In the genomic region with DNA sequence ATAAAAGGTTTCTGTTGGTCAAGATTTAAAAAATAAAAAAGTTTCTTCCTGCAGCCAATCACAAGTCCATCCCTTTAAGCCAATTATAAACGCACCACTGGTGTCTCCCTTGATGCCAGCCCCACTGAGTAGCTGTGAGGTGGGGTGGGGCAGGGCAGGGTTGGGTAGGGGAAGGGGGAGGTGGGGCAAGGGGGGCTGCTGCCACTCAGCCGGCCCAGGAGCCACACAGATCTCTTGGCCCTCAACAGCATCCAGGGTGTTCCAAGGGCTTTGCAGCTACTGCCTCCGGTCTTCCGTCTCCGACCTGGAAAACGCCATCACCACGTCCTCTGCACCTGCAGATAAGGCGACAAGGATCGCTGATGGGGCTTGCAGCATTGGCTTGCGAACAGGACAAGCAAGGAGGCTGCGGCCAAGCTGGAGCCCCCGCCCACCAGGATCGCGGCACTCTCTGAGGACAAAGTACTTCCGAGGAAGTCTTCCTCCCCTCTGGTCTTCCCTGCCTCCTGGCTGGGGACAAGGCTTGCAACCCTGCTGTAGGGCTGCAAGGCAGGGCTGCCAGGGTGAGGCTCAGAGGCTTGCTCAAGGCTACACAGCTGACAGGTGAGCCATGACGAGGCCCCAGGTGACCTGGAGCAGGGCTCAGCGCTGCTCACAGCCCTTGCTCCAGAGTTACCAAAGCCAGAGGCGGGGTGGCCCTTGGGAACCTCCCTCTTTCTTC, we compare ENCODE assay signal across 12 cellular contexts. TPM values are rescaled to one million over a fixed set of nuclear protein-coding genes. Genes with fewer than 3 reads are reported as not detected.
DNase-seq lines count a peak whose midpoint lies in the region; ATAC-seq and TF ChIP-seq lines count a peak whose summit lies in the region.
"Had no signal": no experiment of that assay in that cellular context is flagged by ENCODE, and none has a peak within 500 bp of the region (broad histone marks: within the 10 kb centered on the region; RNA-seq: fewer than 3 reads in every experiment).

No MANE protein-coding gene starts in this region.

- H3K9me3 ChIP-seq in thymus (ENCODE audit: control insufficient read depth) (peaks cover 4% of the 10 kb centered on the region), right atrium auricular region (no peaks in the 10 kb centered on the region), right cardiac atrium (ENCODE audit: control insufficient read depth, low read length) (no peaks in the 10 kb centered on the region)

- H3K4me1 ChIP-seq in thymus (ENCODE audit: control insufficient read depth, insufficient read depth, low read length) = peaks cover 32% of the 10 kb centered on the region
- H3K4me1 ChIP-seq in right atrium auricular region = peaks cover 0 to 19% of the 10 kb centered on the region in 2 donors
- H3K4me1 ChIP-seq in right cardiac atrium (ENCODE audit: control insufficient read depth, insufficient read depth, low read length) = no peaks in the 10 kb centered on the region

- H3K27ac ChIP-seq in thymus (ENCODE audit: low read depth) = peak overlapping the region; percentile 32
- H3K27ac ChIP-seq in right atrium auricular region = no peak overlapping the region
- no peak overlapping the region for H3K27ac ChIP-seq in right cardiac atrium (ENCODE audit: low read length)
- H3K27ac ChIP-seq: C4-2B had no signal

- H3K27me3 Mint-ChIP-seq in stimulated activated naive CD8-positive, alpha-beta T cell treated with anti-CD3 and anti-CD28 coated beads, Interleukin-15, Interleukin-2, amounts not matched to agents 100 ng/mL and 50 ng/mL, for 24 hours = peaks cover 3% of the 10 kb centered on the region
- no peaks in the 10 kb centered on the region for H3K27me3 Mint-ChIP-seq in T-cell
- H3K27me3 Mint-ChIP-seq: activated T-helper 17 cell treated with anti-CD3 and anti-CD28 coated beads, Interleukin-2, amount 50 U/mL, for 72 hours had no signal

- H3K4me1 Mint-ChIP-seq in stimulated activated naive CD8-positive, alpha-beta T cell treated with anti-CD3 and anti-CD28 coated beads, Interleukin-15, Interleukin-2, amounts not matched to agents 100 ng/mL and 50 ng/mL, for 24 hours (ENCODE audit: low read depth) = peaks cover 10% of the 10 kb centered on the region
- H3K4me1 Mint-ChIP-seq in T-cell = peaks cover 5 to 19% (median 8%) of the 10 kb centered on the region in 3 donors
- H3K4me1 Mint-ChIP-seq: activated T-helper 17 cell treated with anti-CD3 and anti-CD28 coated beads, Interleukin-2, amount 50 U/mL, for 72 hours had no signal

- CTCF ChIA-PET in T-cell (lab: Charles Lee) = interaction anchor here in 1 of 2 donors (0.6 kb wide), 1 partner anchor 636 kb away, joined by 3 read pairs; no protein-coding TSS in a partner anchor

- H3K4me3 ChIP-seq in thymus (ENCODE audit: low read length) = peak overlapping the region; percentile 62
- no peak overlapping the region for H3K4me3 ChIP-seq in right atrium auricular region
- no peak overlapping the region for H3K4me3 ChIP-seq in right cardiac atrium (ENCODE audit: low read length)

- no peak for TF ChIP-seq CTCF in right atrium auricular region (IDR thresholded peaks at IDR 0.05)

- H3K4me3 Mint-ChIP-seq in stimulated activated naive CD8-positive, alpha-beta T cell treated with anti-CD3 and anti-CD28 coated beads, Interleukin-15, Interleukin-2, amounts not matched to agents 100 ng/mL and 50 ng/mL, for 24 hours = peak overlapping the region; percentile 75
- H3K4me3 Mint-ChIP-seq in T-cell = peak overlapping the region; percentile 68 to 74 (median 70)
- H3K4me3 Mint-ChIP-seq: activated T-helper 17 cell treated with anti-CD3 and anti-CD28 coated beads, Interleukin-2, amount 50 U/mL, for 72 hours had no signal

- WGBS in thymus = 4% methylated on average over 18 of the region's 18 CpGs
- WGBS in right cardiac atrium = 76% methylated on average over 18 of the region's 18 CpGs

- no peak overlapping the region for H3K27ac Mint-ChIP-seq in stimulated activated naive CD8-positive, alpha-beta T cell treated with anti-CD3 and anti-CD28 coated beads, Interleukin-15, Interleukin-2, amounts not matched to agents 100 ng/mL and 50 ng/mL, for 24 hours
- no peak overlapping the region for H3K27ac Mint-ChIP-seq in T-cell
- H3K27ac Mint-ChIP-seq: activated T-helper 17 cell treated with anti-CD3 and anti-CD28 coated beads, Interleukin-2, amount 50 U/mL, for 72 hours had no signal

- ATAC-seq in stimulated activated naive CD8-positive, alpha-beta T cell treated with anti-CD3 and anti-CD28 coated beads, Interleukin-15, Interleukin-2, amounts not matched to agents 100 U/mL and 50 U/mL, for 24 hours = no peak
- ATAC-seq in T-cell (replicated peaks in 1 of 4) = peak; percentile 48 to 72 (median 62)
- ATAC-seq in esophagus mucosa = peak; percentile 41
- no peak for ATAC-seq in right cardiac atrium
- no peak for ATAC-seq in GM18511 (IDR thresholded peaks at IDR 0.05; ENCODE audit: unreplicated experiment)
- ATAC-seq: activated T-helper 17 cell treated with anti-CD3 and anti-CD28 coated beads, Interleukin-2, amount 50 U/mL, for 72 hours had no signal

- intact Hi-C loops in right cardiac atrium (cut with DNase I) = no loop called here

- peaks cover 5% of the 10 kb centered on the region for H3K9me3 Mint-ChIP-seq in stimulated activated naive CD8-positive, alpha-beta T cell treated with anti-CD3 and anti-CD28 coated beads, Interleukin-15, Interleukin-2, amounts not matched to agents 100 ng/mL and 50 ng/mL, for 24 hours
- H3K9me3 Mint-ChIP-seq in T-cell = peaks cover 0 to 8% (median 6%) of the 10 kb centered on the region in 3 donors
- H3K9me3 Mint-ChIP-seq: activated T-helper 17 cell treated with anti-CD3 and anti-CD28 coated beads, Interleukin-2, amount 50 U/mL, for 72 hours had no signal

- DNase-seq in stimulated activated naive CD8-positive, alpha-beta T cell treated with anti-CD3 and anti-CD28 coated beads, Interleukin-15, Interleukin-2, amounts not matched to agents 100 U/mL and 50 U/mL, for 24 hours = no peak
- DNase-seq in T-cell (peak in 1 of 34 experiments; percentile 17), right atrium auricular region (ENCODE audit: low spot score) (no peak), right cardiac atrium (no peak)
- DNase-seq: NCI-H1048, retina had no signal

- H3K36me3 Mint-ChIP-seq in stimulated activated naive CD8-positive, alpha-beta T cell treated with anti-CD3 and anti-CD28 coated beads, Interleukin-15, Interleukin-2, amounts not matched to agents 100 ng/mL and 50 ng/mL, for 24 hours (ENCODE audit: low read depth) = peaks cover 5% of the 10 kb centered on the region
- H3K36me3 Mint-ChIP-seq in T-cell = peaks cover 16% of the 10 kb centered on the region

- H3K27me3 ChIP-seq in thymus (ENCODE audit: control insufficient read depth, insufficient read depth) (no peaks in the 10 kb centered on the region), right atrium auricular region (no peaks in the 10 kb centered on the region), right cardiac atrium (ENCODE audit: control insufficient read depth, insufficient read depth) (no peaks in the 10 kb centered on the region)

- H3K36me3 ChIP-seq in thymus (ENCODE audit: control insufficient read depth, insufficient read depth) = peaks cover 8% of the 10 kb centered on the region
- H3K36me3 ChIP-seq in right atrium auricular region = no peaks in the 10 kb centered on the region

- POLR2A ChIA-PET in T-cell (lab: Charles Lee) = no interaction called here

RNA-seq across cellular contexts. Expression of a gene that starts 26.8 kb away (rescaled TPM):
- total RNA-seq in T-cell (100 to 1,000 TPM in 2 of 5 donors, 10 to 100 TPM in 3; 84.6 to 105 (median 91.2) TPM), esophagus mucosa (121 TPM), right atrium auricular region (10 to 100 TPM; 47.5 to 54.0 TPM), right cardiac atrium (10 to 100 TPM; 67.1 to 72.1 (median 70.0) TPM)
- polyA plus RNA-seq in thymus (63.1 TPM), right cardiac atrium (51.4 TPM)

RNA-seq across cellular contexts. Expression of a gene that starts 59.5 kb away (rescaled TPM):
- total RNA-seq in T-cell (10 to 100 TPM in 1 of 5 donors, 1 to 10 TPM in 4; 9.1 to 11.1 (median 9.6) TPM), esophagus mucosa (175 TPM), right atrium auricular region (10 to 100 TPM; 22.3 to 31.9 TPM), right cardiac atrium (10 to 100 TPM; 39.0 to 71.8 (median 53.2) TPM)
- polyA plus RNA-seq in thymus (16.7 TPM), right cardiac atrium (31.9 TPM)

Comparison
In these comparisons a context has a peak if more than half of its experiments do, and no peak if none do; other contexts are left out.
1. ATAC-seq: peak in T-cell (4 of 4) and esophagus mucosa (single experiment); none in stimulated activated naive CD8-positive, alpha-beta T cell treated with anti-CD3 and anti-CD28 coated beads, Interleukin-15, Interleukin-2, amounts not matched to agents 100 U/mL and 50 U/mL, for 24 hours (single experiment), right cardiac atrium (0 of 2) and GM18511 (single experiment).